Comparison of ENCODE assay signal across 1 cellular context in the genomic region with DNA sequence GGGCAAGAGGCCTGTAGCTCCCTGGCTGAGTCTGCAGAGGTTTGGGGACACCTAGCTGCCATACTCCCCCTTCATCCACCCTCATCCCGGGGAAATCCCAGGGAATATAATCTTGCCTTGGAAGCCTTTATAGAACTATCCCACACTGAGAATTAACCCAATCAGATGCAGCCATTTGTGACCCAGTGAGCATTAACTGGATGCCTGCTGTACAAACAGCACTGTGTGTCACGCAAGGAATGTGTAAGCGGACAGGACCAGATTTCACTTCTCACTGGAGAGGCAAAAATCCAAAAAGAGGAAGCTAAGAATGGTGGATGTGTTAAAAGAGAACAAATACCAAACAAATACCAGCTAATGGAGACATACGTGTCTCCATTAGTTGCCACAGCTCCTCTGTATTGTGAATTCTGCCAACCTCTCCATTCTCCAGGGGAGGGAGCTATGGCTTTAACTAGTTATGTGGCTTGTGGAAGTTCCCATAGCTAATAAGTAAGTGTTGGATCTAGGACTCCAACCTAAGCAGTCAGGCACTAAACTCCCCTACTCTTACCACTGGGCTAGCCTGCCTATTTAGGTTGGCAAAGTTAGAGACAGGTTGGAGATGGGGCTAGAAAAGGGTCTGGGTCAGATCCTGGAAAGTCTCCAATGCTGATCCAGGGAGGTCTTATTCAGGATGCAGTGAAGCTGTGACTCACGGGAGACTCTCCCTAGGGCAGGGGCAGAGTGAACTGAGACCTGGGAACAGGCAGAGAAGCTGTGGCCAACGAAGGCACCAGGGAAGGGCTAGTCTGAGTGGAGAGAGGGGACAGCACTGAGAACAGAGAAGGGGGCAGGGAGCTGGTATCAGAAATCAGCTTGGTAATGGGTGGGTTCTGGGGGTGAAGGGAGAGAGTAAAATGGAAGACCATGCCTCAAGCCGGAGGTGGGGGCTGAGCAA.
TF ChIP-seq lines count a peak whose summit lies in the region.

No MANE protein-coding gene starts in this region.

TF ChIP-seq in H1, 55 proteins besides CTCF, POLR2A, EP300 and RAD21 (continued from another document):
- TF ChIP-seq TCF12 (IDR thresholded peaks at IDR 0.05; ENCODE audit: low read depth, low read length): no peak
- TF ChIP-seq CEBPB (IDR thresholded peaks at IDR 0.05; ENCODE audit: low read depth, low read length): no peak
- TF ChIP-seq ATF3 (IDR thresholded peaks at IDR 0.05; ENCODE audit: insufficient read depth, low read depth, low read length): no peak
- TF ChIP-seq RFX5 (IDR thresholded peaks at IDR 0.05; ENCODE audit: borderline replicate concordance, low read depth, low read length): no peak
